10 cellular contexts compared by ENCODE assay signal in the genomic region with DNA sequence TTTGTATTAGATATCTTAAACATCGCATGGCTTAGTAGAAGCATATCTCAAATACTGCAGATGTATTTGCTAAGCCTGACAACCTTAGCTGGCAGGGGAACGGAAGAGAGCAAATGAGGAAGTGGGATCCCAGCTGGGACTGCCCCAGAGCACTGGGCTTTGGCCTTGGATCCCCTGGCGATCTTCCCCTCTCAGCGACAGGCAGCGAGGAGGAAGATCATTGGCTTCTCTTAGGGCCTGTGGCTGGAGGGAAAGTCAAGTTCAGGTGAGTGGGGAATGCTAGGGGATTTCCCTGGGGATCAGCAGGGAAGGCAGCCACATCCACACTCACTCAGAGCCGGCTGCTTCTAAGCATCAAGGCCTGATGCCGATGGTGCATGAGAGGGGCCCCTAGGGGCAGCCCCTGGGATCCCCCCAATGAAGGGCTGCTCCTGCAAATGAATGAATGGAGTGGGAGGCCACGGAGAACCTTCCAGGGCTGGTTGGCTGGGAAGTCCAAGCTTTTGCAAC. TPM values are rescaled to one million over a fixed set of nuclear protein-coding genes. Genes with fewer than 3 reads are reported as not detected.
DNase-seq lines count a peak whose midpoint lies in the region; ATAC-seq, FAIRE-seq and TF ChIP-seq lines count a peak whose summit lies in the region.
"Had no signal": no experiment of that assay in that cellular context is flagged by ENCODE, and none has a peak within 500 bp of the region (broad histone marks: within the 10 kb centered on the region; RNA-seq: fewer than 3 reads in every experiment).

No MANE protein-coding gene starts in this region.

- no peak overlapping the region for H3K27ac ChIP-seq in keratinocyte (ENCODE audit: control insufficient read depth, insufficient read depth, low read length)

- no peaks in the 10 kb centered on the region for H3K27me3 ChIP-seq in keratinocyte (ENCODE audit: control insufficient read depth, extremely low read depth, insufficient read depth, low read length)

- peak overlapping the region; percentile 42 for H2AFZ ChIP-seq in keratinocyte (ENCODE audit: control insufficient read depth, low read length)

- no peaks in the 10 kb centered on the region for H3K9me1 ChIP-seq in keratinocyte (ENCODE audit: control insufficient read depth, extremely low read depth, insufficient read depth, low read length)

- FAIRE-seq in keratinocyte (lab: Jason Lieb, UNC): no peak

- H3K4me2 ChIP-seq in keratinocyte (ENCODE audit: control insufficient read depth, extremely low read depth, insufficient read depth, low read depth, low read length): no peak overlapping the region

- DNase-seq in NAMALWA (ENCODE audit: low spot score): peak; percentile 50
- no peak for DNase-seq in keratinocyte (ENCODE audit: low read depth, low spot score)
- DNase-seq in activated CD8-positive, alpha-beta T cell treated with anti-CD3 and anti-CD28 coated beads, Interleukin-2, amount 10 ng/mL, durations not matched to agents 7 days and 5 days: no peak
- no peak for DNase-seq in retina
- no peak for DNase-seq in NCI-H1436 treated with DMSO at 0.1 percent for 48 hours (lab: John Stamatoyannopoulos, UW)
- no peak for DNase-seq in EL

- H3K9me3 Mint-ChIP-seq in activated CD8-positive, alpha-beta T cell treated with anti-CD3 and anti-CD28 coated beads, Interleukin-2, amount 10 ng/mL, durations not matched to agents 7 days and 5 days (ENCODE audit: insufficient read depth): no peaks in the 10 kb centered on the region

- H4K20me1 ChIP-seq in keratinocyte (ENCODE audit: control insufficient read depth, extremely low read depth, insufficient read depth, low read length): no peaks in the 10 kb centered on the region

- peaks cover 10% of the 10 kb centered on the region for H3K4me1 Mint-ChIP-seq in activated CD8-positive, alpha-beta T cell treated with anti-CD3 and anti-CD28 coated beads, Interleukin-2, amount 10 ng/mL, durations not matched to agents 7 days and 5 days (ENCODE audit: low read depth)

- H3K27me3 Mint-ChIP-seq in activated CD8-positive, alpha-beta T cell treated with anti-CD3 and anti-CD28 coated beads, Interleukin-2, amount 10 ng/mL, durations not matched to agents 7 days and 5 days (ENCODE audit: low read depth): peaks cover 10% of the 10 kb centered on the region

- no peaks in the 10 kb centered on the region for H3K9me3 ChIP-seq in keratinocyte (ENCODE audit: control insufficient read depth, low read depth, low read length)

- CTCF ChIA-PET in activated CD8-positive, alpha-beta T cell treated with anti-CD3 and anti-CD28 coated beads, Interleukin-2, amount 10 ng/mL, durations not matched to agents 7 days and 5 days (lab: Charles Lee): interaction anchor here (1.4 to 1.5 kb wide), 2 partner anchors 52 to 196 kb away, joined by 5 to 6 read pairs; no protein-coding TSS in a partner anchor

- no peak overlapping the region for H3K27ac Mint-ChIP-seq in activated CD8-positive, alpha-beta T cell treated with anti-CD3 and anti-CD28 coated beads, Interleukin-2, amount 10 ng/mL, durations not matched to agents 7 days and 5 days

- no peak overlapping the region for H3K9ac ChIP-seq in keratinocyte (ENCODE audit: control insufficient read depth, extremely low read depth, insufficient read depth, low read length)

- TF ChIP-seq CTCF in keratinocyte (optimal IDR thresholded peaks at IDR 0.05 in 1 of 3, IDR thresholded peaks at IDR 0.05 in 1 of 3, conservative IDR thresholded peaks at IDR 0.05 in 1 of 3; ENCODE audit: extremely low read depth in 1 of 3, insufficient read depth in 2 of 3, low read length in 3 of 3): no peak

- no peaks in the 10 kb centered on the region for H3K36me3 Mint-ChIP-seq in activated CD8-positive, alpha-beta T cell treated with anti-CD3 and anti-CD28 coated beads, Interleukin-2, amount 10 ng/mL, durations not matched to agents 7 days and 5 days (ENCODE audit: low read depth)

- POLR2A ChIA-PET in activated CD8-positive, alpha-beta T cell treated with anti-CD3 and anti-CD28 coated beads, Interleukin-2, amount 10 ng/mL, durations not matched to agents 7 days and 5 days (lab: Charles Lee): no interaction called here

- no peak overlapping the region for H3K4me3 ChIP-seq in keratinocyte (ENCODE audit: control insufficient read depth in 2 of 3, extremely low read depth in 1 of 3, insufficient read depth in 2 of 3, low read depth in 1 of 3, low read length in 3 of 3)

- H3K4me1 ChIP-seq in keratinocyte (ENCODE audit: control insufficient read depth, extremely low read depth, insufficient read depth, low read length): no peaks in the 10 kb centered on the region

- dilution Hi-C loops in keratinocyte (cut with MboI; ENCODE audit: extremely low pct_ligation_motif_present, low sequenced_read_pairs): no loop called here

- no peaks in the 10 kb centered on the region for H3K36me3 ChIP-seq in keratinocyte (ENCODE audit: control insufficient read depth in 2 of 2, extremely low read depth in 1 of 2, insufficient read depth in 2 of 2, low read length in 2 of 2)

- no peaks in the 10 kb centered on the region for H3K79me2 ChIP-seq in keratinocyte (ENCODE audit: control insufficient read depth, insufficient read depth, low read length)

- no peak overlapping the region for H3K4me3 Mint-ChIP-seq in activated CD8-positive, alpha-beta T cell treated with anti-CD3 and anti-CD28 coated beads, Interleukin-2, amount 10 ng/mL, durations not matched to agents 7 days and 5 days

- ATAC-seq in GM18511 (IDR thresholded peaks at IDR 0.05; ENCODE audit: unreplicated experiment) (peak; percentile 84), HG02588 (IDR thresholded peaks at IDR 0.05; ENCODE audit: unreplicated experiment) (peak; percentile 81)
- no peak for ATAC-seq in activated CD8-positive, alpha-beta T cell treated with anti-CD3 and anti-CD28 coated beads, Interleukin-2, amount 10 ng/mL, durations not matched to agents 7 days and 5 days

RNA-seq across cellular contexts. Expression of a gene that starts 42.0 kb away (rescaled TPM):
- not detected in 3 replicates for polyA plus RNA-seq in keratinocyte
- polyA plus RNA-seq in keratinocyte (2011; ENCODE audit: low read depth): not detected
- not detected in 2 replicates for polyA plus RNA-seq in keratinocyte (2011; cell fraction: cytosol; rRNA removed)
- not detected in 2 replicates for polyA plus RNA-seq in keratinocyte (2011; cell fraction: nucleus; rRNA removed)
- not detected in 2 replicates for polyA plus RNA-seq in keratinocyte (2012; ENCODE audit: low replicate concordance)
- polyA minus RNA-seq in keratinocyte: not detected in 3 replicates
- polyA minus RNA-seq in keratinocyte (2011; cell fraction: cytosol; rRNA and poly(A)+ RNA removed): not detected
- not detected in 2 replicates for polyA minus RNA-seq in keratinocyte (2011; cell fraction: nucleus; rRNA and poly(A)+ RNA removed)
- not detected for total RNA-seq in activated CD8-positive, alpha-beta T cell treated with anti-CD3 and anti-CD28 coated beads, Interleukin-2, amount 10 ng/mL, durations not matched to agents 7 days and 5 days
- total RNA-seq: lung microvascular endothelial cell, subcutaneous adipose tissue had no signal
